18 cellular contexts compared by ENCODE assay signal in the genomic region with DNA sequence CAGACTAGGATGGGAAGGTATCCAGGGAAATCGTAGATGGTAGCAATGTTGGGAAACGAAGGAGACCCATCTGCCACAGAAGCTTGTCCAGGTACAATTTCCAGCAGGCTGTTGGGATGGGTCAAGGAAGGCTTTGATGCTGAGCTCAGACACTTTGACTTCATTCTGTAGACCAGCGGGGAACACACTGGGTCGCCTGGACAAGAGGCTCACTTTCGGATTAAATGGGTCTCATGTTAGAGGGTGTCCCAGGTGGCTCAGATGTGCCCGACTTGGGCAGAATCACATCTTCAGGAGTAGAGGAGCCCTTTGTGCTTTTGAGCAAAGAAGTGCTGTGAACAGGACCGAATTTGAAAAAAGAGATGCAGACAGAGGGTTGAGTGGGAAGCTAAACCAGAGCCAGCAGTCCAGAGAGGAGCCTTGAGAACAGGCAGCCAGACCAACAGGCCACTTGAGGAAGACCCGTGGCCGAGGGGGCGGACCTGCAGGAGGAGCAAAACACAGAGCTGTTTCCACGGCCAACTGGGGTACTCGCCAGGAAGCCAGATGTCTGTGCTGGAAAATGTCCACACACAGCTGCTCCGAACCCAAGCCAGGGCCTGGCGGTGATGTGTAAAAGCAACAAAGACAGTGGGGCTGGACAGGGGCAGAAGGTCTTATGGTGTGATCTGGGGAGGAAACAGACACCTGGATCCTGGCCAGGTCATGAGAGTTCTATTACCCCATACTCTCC.
A peak's percentile ranks its signal among the peaks of the same experiment; 100 is the strongest.
DNase-seq lines count a peak whose midpoint lies in the region; ATAC-seq and TF ChIP-seq lines count a peak whose summit lies in the region.
"Had no signal": no experiment of that assay in that cellular context is flagged by ENCODE, and none has a peak within 500 bp of the region (broad histone marks: within the 10 kb centered on the region; RNA-seq: fewer than 3 reads in every experiment).

No MANE protein-coding gene starts in this region.

- ATAC-seq in lung (ENCODE audit: insufficient read depth, low FRiP score) = no peak
- ATAC-seq in HG03460 (IDR thresholded peaks at IDR 0.05; ENCODE audit: unreplicated experiment) = no peak
- ATAC-seq: HCT116, natural killer cell had no signal

- H3K36me3 ChIP-seq in adrenal gland (replicated peaks in 1 of 2) (no peaks in the 10 kb centered on the region), lung (ENCODE audit: control insufficient read depth in 2 of 2, insufficient read depth in 2 of 2, low read length in 2 of 2) (no peaks in the 10 kb centered on the region)
- H3K36me3 ChIP-seq: esophagus muscularis mucosa, SJCRH30, stomach had no signal

- no peak overlapping the region for H3K4me3 ChIP-seq in adrenal gland
- no peak overlapping the region for H3K4me3 ChIP-seq in lung
- H3K4me3 ChIP-seq: esophagus muscularis mucosa, SJCRH30, stomach had no signal

- H3K9me3 ChIP-seq in adrenal gland (replicated peaks in 1 of 3) (no peaks in the 10 kb centered on the region), lung (ENCODE audit: control insufficient read depth in 2 of 2, insufficient read depth in 1 of 2, low read length in 1 of 2) (peaks cover 2 to 6% of the 10 kb centered on the region in 2 donors)
- H3K9me3 ChIP-seq: SJCRH30 had no signal

- TF ChIP-seq CTCF in adrenal gland (IDR thresholded peaks at IDR 0.05) = no peak
- no peak for TF ChIP-seq CTCF in lung (IDR thresholded peaks at IDR 0.05; ENCODE audit: control extremely low read depth, extremely low read depth)

- H3K27me3 ChIP-seq in adrenal gland (peaks cover 10% of the 10 kb centered on the region), lung (ENCODE audit: control insufficient read depth, insufficient read depth) (no peaks in the 10 kb centered on the region)

- no peaks in the 10 kb centered on the region for H3K4me1 ChIP-seq in adrenal gland (replicated peaks in 1 of 2)
- no peaks in the 10 kb centered on the region for H3K4me1 ChIP-seq in lung (ENCODE audit: control insufficient read depth in 2 of 2, insufficient read depth in 2 of 2, low read length in 2 of 2)
- H3K4me1 ChIP-seq: SJCRH30, stomach had no signal

- 63 to 86% (median 72%) methylated on average over 8 to 14 of the region's 14 CpGs for WGBS in adrenal gland, 4 donors
- WGBS in lung, 2 donors = 72 to 86% methylated on average over 14 of the region's 14 CpGs

- no peak for TF ChIP-seq POLR2A in adrenal gland (IDR thresholded peaks at IDR 0.05)
- no peak for TF ChIP-seq POLR2A in erythroblast (IDR thresholded peaks at IDR 0.05; ENCODE audit: low read length)

- H3K27ac ChIP-seq in adrenal gland (no peak overlapping the region), lung (ENCODE audit: low read depth in 1 of 2, low read length in 1 of 2) (no peak overlapping the region)
- H3K27ac ChIP-seq: esophagus muscularis mucosa, SJCRH30, stomach had no signal

- intact Hi-C loops in adrenal gland (cut with DNase I) = no loop called here

- DNase-seq in adrenal gland = peak in 5 of 7 donors; percentile 4 to 66 (median 29)
- DNase-seq in globus pallidus (ENCODE audit: low spot score) = peak; percentile 87
- peak; percentile 36 for DNase-seq in lung (ENCODE audit: low spot score)
- peak; percentile 80 for DNase-seq in superior temporal gyrus (ENCODE audit: extremely low spot score)
- no peak for DNase-seq in NCI-H1048 (lab: John Stamatoyannopoulos, UW)
- no peak for DNase-seq in erythroblast (lab: John Stamatoyannopoulos, UW)
- DNase-seq in activated CD4-positive, alpha-beta T cell treated with anti-CD3 and anti-CD28 coated beads for 1 hour = no peak
- DNase-seq: activated gamma-delta T cell, AML-193, natural killer cell, NCI-H1694 treated with DMSO at 0.1 percent for 48 hours, retina, SJCRH30, stomach, T-helper 9 cell had no signal

Comparison
In these comparisons a context has a peak if more than half of its experiments do, and no peak if none do; other contexts are left out.
1. DNase-seq: peak in adrenal gland (5 of 7), globus pallidus (single experiment), lung (single experiment) and superior temporal gyrus (single experiment); none in NCI-H1048 (single experiment), erythroblast (0 of 2) and activated CD4-positive, alpha-beta T cell treated with anti-CD3 and anti-CD28 coated beads for 1 hour (single experiment).